In the genomic region with DNA sequence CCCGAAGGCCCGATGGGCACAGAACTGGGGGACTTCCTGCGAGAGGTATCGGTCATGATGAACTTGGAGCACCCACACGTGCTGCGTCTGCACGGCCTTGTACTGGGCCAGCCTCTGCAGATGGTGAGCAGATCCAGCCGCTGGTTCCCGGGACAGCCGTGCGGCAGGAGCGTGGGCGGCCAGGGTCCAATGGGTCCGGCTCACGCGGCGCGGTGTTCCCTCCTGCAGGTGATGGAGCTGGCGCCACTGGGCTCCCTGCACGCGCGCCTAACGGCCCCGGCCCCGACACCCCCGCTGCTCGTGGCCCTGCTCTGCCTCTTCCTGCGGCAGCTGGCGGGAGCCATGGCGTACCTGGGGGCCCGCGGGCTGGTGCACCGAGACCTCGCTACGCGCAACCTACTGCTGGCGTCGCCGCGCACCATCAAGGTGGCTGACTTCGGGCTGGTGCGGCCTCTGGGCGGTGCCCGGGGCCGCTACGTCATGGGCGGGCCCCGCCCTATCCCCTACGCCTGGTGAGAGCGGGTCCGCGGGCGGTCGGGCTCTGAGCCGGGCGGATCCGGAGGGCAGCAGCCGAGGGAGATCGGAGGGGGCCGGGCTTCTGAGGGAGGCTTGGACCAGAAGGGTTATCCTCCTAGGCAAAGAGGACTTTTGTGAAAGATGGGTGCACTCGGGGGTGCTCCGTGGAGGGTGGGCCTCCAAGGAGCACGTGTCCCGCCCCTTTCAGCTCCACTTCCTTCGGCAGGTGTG, we compare ENCODE assay signal across 5 cellular contexts. TPM values are rescaled to one million over a fixed set of nuclear protein-coding genes. Genes with fewer than 3 reads are reported as not detected.
DNase-seq lines count a peak whose midpoint lies in the region; ATAC-seq lines count a peak whose summit lies in the region.

No MANE protein-coding gene starts in this region.

- POLR2A ChIA-PET in activated CD4-positive, alpha-beta T cell treated with anti-CD3 and anti-CD28 coated beads, Interleukin-2, amount 10 ng/mL, durations not matched to agents 7 days and 5 days (lab: Charles Lee) = no interaction called here

- peaks cover 24% of the 10 kb centered on the region for H3K4me1 Mint-ChIP-seq in activated CD4-positive, alpha-beta T cell treated with anti-CD3 and anti-CD28 coated beads, Interleukin-2, amount 10 ng/mL, durations not matched to agents 7 days and 5 days

- CTCF ChIA-PET in activated CD4-positive, alpha-beta T cell treated with anti-CD3 and anti-CD28 coated beads, Interleukin-2, amount 10 ng/mL, durations not matched to agents 7 days and 5 days (lab: Charles Lee) = interaction anchor here (0.7 to 1.5 kb wide), 3 partner anchors 18 to 176 kb away, joined by 3 read pairs; no protein-coding TSS in a partner anchor

- peak; percentile 70 for ATAC-seq in HG02623 (IDR thresholded peaks at IDR 0.05; ENCODE audit: unreplicated experiment)

- peak; percentile 82 for DNase-seq in activated CD4-positive, alpha-beta T cell treated with anti-CD3 and anti-CD28 coated beads, Interleukin-2, amount 10 ng/mL, durations not matched to agents 7 days and 5 days
- DNase-seq in germinal center (ENCODE audit: low spot score) (peak; percentile 92), NCI-H2081 treated with DMSO at 0.1 percent for 48 hours (lab: John Stamatoyannopoulos, UW) (no peak)
- peak; percentile 78 for DNase-seq in stimulated activated CD4-positive, alpha-beta T cell treated with anti-CD3 and anti-CD28 coated beads, Interleukin-4, amount 100 ng/mL, for 1 hour

- H3K9me3 Mint-ChIP-seq in activated CD4-positive, alpha-beta T cell treated with anti-CD3 and anti-CD28 coated beads, Interleukin-2, amount 10 ng/mL, durations not matched to agents 7 days and 5 days = peaks cover 4% of the 10 kb centered on the region

- H3K27me3 Mint-ChIP-seq in activated CD4-positive, alpha-beta T cell treated with anti-CD3 and anti-CD28 coated beads, Interleukin-2, amount 10 ng/mL, durations not matched to agents 7 days and 5 days = peaks cover 33% of the 10 kb centered on the region

- peak overlapping the region; percentile 73 for H3K4me3 Mint-ChIP-seq in activated CD4-positive, alpha-beta T cell treated with anti-CD3 and anti-CD28 coated beads, Interleukin-2, amount 10 ng/mL, durations not matched to agents 7 days and 5 days

- peaks cover 4% of the 10 kb centered on the region for H3K36me3 Mint-ChIP-seq in activated CD4-positive, alpha-beta T cell treated with anti-CD3 and anti-CD28 coated beads, Interleukin-2, amount 10 ng/mL, durations not matched to agents 7 days and 5 days (ENCODE audit: low read depth)

- peak overlapping the region; percentile 83 for H3K27ac Mint-ChIP-seq in activated CD4-positive, alpha-beta T cell treated with anti-CD3 and anti-CD28 coated beads, Interleukin-2, amount 10 ng/mL, durations not matched to agents 7 days and 5 days

RNA-seq across cellular contexts. Expression of a gene that starts 3.0 kb away (rescaled TPM):
- total RNA-seq in activated CD4-positive, alpha-beta T cell treated with anti-CD3 and anti-CD28 coated beads, Interleukin-2, amount 10 ng/mL, durations not matched to agents 7 days and 5 days = 1 to 10 TPM; 1.5 to 2.1 TPM

RNA-seq across cellular contexts. Expression of a gene that starts 10.4 kb away (rescaled TPM):
- 100 to 1,000 TPM; 151 to 161 TPM for total RNA-seq in activated CD4-positive, alpha-beta T cell treated with anti-CD3 and anti-CD28 coated beads, Interleukin-2, amount 10 ng/mL, durations not matched to agents 7 days and 5 days

RNA-seq across cellular contexts. Expression of a gene that starts 20.0 kb away (rescaled TPM):
- total RNA-seq in activated CD4-positive, alpha-beta T cell treated with anti-CD3 and anti-CD28 coated beads, Interleukin-2, amount 10 ng/mL, durations not matched to agents 7 days and 5 days = 10 to 100 TPM; 47.2 to 48.3 TPM

RNA-seq across cellular contexts. Expression of a gene that starts 23.7 kb away (rescaled TPM):
- total RNA-seq in activated CD4-positive, alpha-beta T cell treated with anti-CD3 and anti-CD28 coated beads, Interleukin-2, amount 10 ng/mL, durations not matched to agents 7 days and 5 days = 1 to 10 TPM in 1 of 2 experiments, under 1 TPM in 1; 0.89 to 1.4 TPM

RNA-seq across cellular contexts. Expression of a gene that starts 29.0 kb away (rescaled TPM):
- under 1 TPM in 1 of 2 experiments, not detected in 1; 0.23 TPM for total RNA-seq in activated CD4-positive, alpha-beta T cell treated with anti-CD3 and anti-CD28 coated beads, Interleukin-2, amount 10 ng/mL, durations not matched to agents 7 days and 5 days
